ENCODE assay signal across 15 cellular contexts in the genomic region with DNA sequence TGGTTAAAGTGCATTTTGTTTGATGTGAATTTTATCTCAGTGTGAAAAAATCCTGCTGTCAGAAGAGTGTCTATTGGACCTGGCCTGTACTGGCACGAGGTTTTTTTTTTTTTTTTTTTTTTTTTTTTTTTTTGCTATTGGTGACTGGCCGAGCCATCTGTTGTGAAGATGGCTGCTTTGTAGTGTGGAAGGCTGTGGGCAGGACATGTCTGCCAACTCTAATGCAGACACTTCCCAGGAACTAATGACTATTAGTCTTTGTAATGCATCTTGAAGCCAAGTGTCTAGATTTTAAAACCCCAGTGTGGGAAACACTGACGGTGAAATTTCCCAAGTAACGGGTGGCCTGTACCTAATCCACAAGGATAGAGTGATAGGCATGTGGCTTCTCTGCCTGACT. TPM values are rescaled to one million over a fixed set of nuclear protein-coding genes. Genes with fewer than 3 reads are reported as not detected.
A peak's percentile ranks its signal among the peaks of the same experiment; 100 is the strongest.
DNase-seq lines count a peak whose midpoint lies in the region; ATAC-seq, FAIRE-seq and TF ChIP-seq lines count a peak whose summit lies in the region.
"Had no signal": no experiment of that assay in that cellular context is flagged by ENCODE, and none has a peak within 500 bp of the region (broad histone marks: within the 10 kb centered on the region; RNA-seq: fewer than 3 reads in every experiment).

No MANE protein-coding gene starts in this region.

- H3K36me3 ChIP-seq in SJCRH30: no peaks in the 10 kb centered on the region
- H3K36me3 ChIP-seq in right lobe of liver: peaks cover 0 to 4% (median under 1%) of the 10 kb centered on the region in 4 donors

- no peak for FAIRE-seq in frontal cortex (lab: Jason Lieb, UNC)

- no peaks in the 10 kb centered on the region for H3K27me3 Mint-ChIP-seq in CD4-positive, alpha-beta T cell
- H3K27me3 Mint-ChIP-seq in stimulated activated naive B cell treated with anti-CD40 and anti-IgM and Interleukin-4, amounts not matched to agents 10 μg/mL and 1 μg/mL and 100 μg/mL, for 72 hours: no peaks in the 10 kb centered on the region

- peak overlapping the region; percentile 4 for H3K27ac Mint-ChIP-seq in CD4-positive, alpha-beta T cell
- no peak overlapping the region for H3K27ac Mint-ChIP-seq in stimulated activated naive B cell treated with anti-CD40 and anti-IgM and Interleukin-4, amounts not matched to agents 10 μg/mL and 1 μg/mL and 100 μg/mL, for 72 hours
- H3K27ac Mint-ChIP-seq: endodermal cell had no signal

- 78% methylated on average over 3 of the region's 4 CpGs for WGBS in right lobe of liver (ENCODE audit: insufficient coverage, low coverage, low lambda C conversion rate, missing lambda C conversion rate)

- CTCF ChIA-PET in CD4-positive, alpha-beta T cell (lab: Charles Lee): interaction anchor here (0.7 to 2.1 kb wide), 6 partner anchors 29 to 157 kb away, joined by 3 to 23 read pairs (median 6); a partner anchor contains a TSS

- H3K4me3 ChIP-seq in AG09309 (ENCODE audit: control insufficient read depth, low read depth, low read length) (no peak overlapping the region), SJCRH30 (no peak overlapping the region), fibroblast of the aortic adventitia (ENCODE audit: low read depth, low read length) (no peak overlapping the region), right lobe of liver (no peak overlapping the region)
- H3K4me3 ChIP-seq: lung, suprapubic skin had no signal

- peaks cover 52% of the 10 kb centered on the region for H3K4me1 Mint-ChIP-seq in CD4-positive, alpha-beta T cell (ENCODE audit: low read depth)
- H3K4me1 Mint-ChIP-seq in stimulated activated naive B cell treated with anti-CD40 and anti-IgM and Interleukin-4, amounts not matched to agents 10 μg/mL and 1 μg/mL and 100 μg/mL, for 72 hours: peaks cover 19 to 26% of the 10 kb centered on the region in 2 donors

- POLR2A ChIA-PET in CD4-positive, alpha-beta T cell (lab: Charles Lee): interaction anchor here (1.5 to 3.3 kb wide), 3 partner anchors 29 to 34 kb away, joined by 6 to 18 read pairs (median 6); a partner anchor contains a TSS

- no peak overlapping the region for H3K27ac ChIP-seq in CD4-positive, alpha-beta T cell (ENCODE audit: low read depth, low read length)
- H3K27ac ChIP-seq in SJCRH30 (peak overlapping the region; percentile 4; the same call in 1 of the 2 replicates), right lobe of liver (no peak overlapping the region)
- H3K27ac ChIP-seq: C4-2B, suprapubic skin had no signal

- intact Hi-C loops in CD4-positive, alpha-beta T cell (cut with DNase I, micrococcal nuclease): loop anchor here (1.0 kb wide), 2 partner anchors 37 to 47 kb away; no protein-coding TSS in a partner anchor
- intact Hi-C loops in right lobe of liver (cut with DNase I): no loop called here

- H3K4me3 Mint-ChIP-seq in CD4-positive, alpha-beta T cell: no peak overlapping the region
- no peak overlapping the region for H3K4me3 Mint-ChIP-seq in stimulated activated naive B cell treated with anti-CD40 and anti-IgM and Interleukin-4, amounts not matched to agents 10 μg/mL and 1 μg/mL and 100 μg/mL, for 72 hours
- H3K4me3 Mint-ChIP-seq: endodermal cell had no signal

- no peak for TF ChIP-seq POLR2A in right lobe of liver (IDR thresholded peaks at IDR 0.05)

- no peaks in the 10 kb centered on the region for H3K27me3 ChIP-seq in CD4-positive, alpha-beta T cell (ENCODE audit: control insufficient read depth, insufficient read depth, low read length)
- H3K27me3 ChIP-seq in SJCRH30 (no peaks in the 10 kb centered on the region), right lobe of liver (no peaks in the 10 kb centered on the region)
- H3K27me3 ChIP-seq: suprapubic skin had no signal

- DNase-seq in AG09309 (ENCODE audit: low read depth) (peak; percentile 35), SJCRH30 (peak in 1 of 2 experiments; percentile 29), fibroblast of the aortic adventitia (ENCODE audit: low read depth) (peak; percentile 13), frontal cortex (ENCODE audit: low spot score in 2 of 2) (no peak), right lobe of liver (no peak)
- DNase-seq in CD4-positive, alpha-beta T cell: no peak
- no peak for DNase-seq in stimulated activated naive B cell treated with anti-CD40 and anti-IgM and Interleukin-4, amounts not matched to agents 10 μg/mL and 1 μg/mL and 100 μg/mL, for 72 hours
- DNase-seq: foreskin melanocyte, NCI-H1048 had no signal

- no peaks in the 10 kb centered on the region for H3K9me3 ChIP-seq in CD4-positive, alpha-beta T cell (ENCODE audit: control insufficient read depth, low read length)
- H3K9me3 ChIP-seq in SJCRH30 (replicated peaks): no peaks in the 10 kb centered on the region
- H3K9me3 ChIP-seq in right lobe of liver: no peaks in the 10 kb centered on the region
- H3K9me3 ChIP-seq: suprapubic skin had no signal

- TF ChIP-seq CTCF in AG09309 (IDR thresholded peaks at IDR 0.05; ENCODE audit: control insufficient read depth, insufficient read depth, low read depth, low read length, missing control alignments): no peak
- TF ChIP-seq CTCF in CD4-positive, alpha-beta T cell (IDR thresholded peaks at IDR 0.05): no peak
- no peak for TF ChIP-seq CTCF in fibroblast of the aortic adventitia (IDR thresholded peaks at IDR 0.05; ENCODE audit: insufficient read depth, low read length)
- TF ChIP-seq CTCF in right lobe of liver (IDR thresholded peaks at IDR 0.05): no peak

- H3K4me1 ChIP-seq in SJCRH30: peaks cover 11% of the 10 kb centered on the region
- H3K4me1 ChIP-seq in right lobe of liver: no peaks in the 10 kb centered on the region

- no peak for ATAC-seq in CD4-positive, alpha-beta T cell (ENCODE audit: poor library complexity)
- no peak for ATAC-seq in GM21619 (IDR thresholded peaks at IDR 0.05; ENCODE audit: unreplicated experiment)
- ATAC-seq in stimulated activated naive B cell treated with anti-CD40 and anti-IgM and Interleukin-4, amounts not matched to agents 10 μg/mL and 1 μg/mL and 100 μg/mL, for 72 hours (replicated peaks): no peak
- ATAC-seq in right lobe of liver: no peak

- no peaks in the 10 kb centered on the region for H3K9me3 Mint-ChIP-seq in CD4-positive, alpha-beta T cell
- H3K9me3 Mint-ChIP-seq in stimulated activated naive B cell treated with anti-CD40 and anti-IgM and Interleukin-4, amounts not matched to agents 10 μg/mL and 1 μg/mL and 100 μg/mL, for 72 hours: peaks cover 3 to 4% of the 10 kb centered on the region in 2 donors
- H3K9me3 Mint-ChIP-seq: activated naive CD4-positive, alpha-beta T cell treated with anti-CD3 and anti-CD28 coated beads, Interleukin-2, amount 50 U/mL, for 72 hours; endodermal cell had no signal

- H3K36me3 Mint-ChIP-seq in CD4-positive, alpha-beta T cell (ENCODE audit: low read depth): peaks cover 13% of the 10 kb centered on the region
- H3K36me3 Mint-ChIP-seq in stimulated activated naive B cell treated with anti-CD40 and anti-IgM and Interleukin-4, amounts not matched to agents 10 μg/mL and 1 μg/mL and 100 μg/mL, for 72 hours: peaks cover 46 to 62% of the 10 kb centered on the region in 2 donors

RNA-seq across cellular contexts. Expression of a gene that starts 34.3 kb away (rescaled TPM):
- 100 to 1,000 TPM; 440 to 470 TPM for total RNA-seq in CD4-positive, alpha-beta T cell
- 0.30 and 0.35 TPM in 2 replicates for total RNA-seq in SJCRH30 (2014; rRNA removed; shearing (Covaris generic))
- total RNA-seq in fibroblast of the aortic adventitia (ENCODE audit: low replicate concordance) (0.25 TPM in 1 of 2 replicates, not detected in the other), frontal cortex (0.82 TPM), right lobe of liver (1 to 10 TPM in 4 of 6 experiments, under 1 TPM in 2; 0.74 to 2.1 (median 1.4) TPM)

Comparison
In these comparisons a context has a peak if more than half of its experiments do, and no peak if none do; other contexts are left out.
1. DNase-seq: peak in AG09309 (single experiment) and fibroblast of the aortic adventitia (single experiment); none in CD4-positive, alpha-beta T cell (0 of 10), frontal cortex (0 of 2), stimulated activated naive B cell treated with anti-CD40 and anti-IgM and Interleukin-4, amounts not matched to agents 10 μg/mL and 1 μg/mL and 100 μg/mL, for 72 hours (single experiment) and right lobe of liver (0 of 3).
2. RNA of a gene that starts 34.3 kb away (total RNA-seq): 440 to 470 TPM in CD4-positive, alpha-beta T cell; 0.74 to 2.1 TPM in right lobe of liver, 0.82 TPM in frontal cortex (single experiment), 0.30 to 0.35 TPM in SJCRH30 and 0.25 TPM in fibroblast of the aortic adventitia; every median in the first group is over 100 times any median in the second.
3. intact Hi-C loops: an anchor here in CD4-positive, alpha-beta T cell (1.0 kb wide); none called in right lobe of liver.